ENCODE assay signal across 19 cellular contexts in genomic region chr17:27521281-27522027, GRCh38.
A peak's percentile ranks its signal among the peaks of the same experiment; 100 is the strongest.
DNase-seq lines count a peak whose midpoint lies in the region; ATAC-seq and TF ChIP-seq lines count a peak whose summit lies in the region.
"Had no signal": no experiment of that assay in that cellular context is flagged by ENCODE, and none has a peak within 500 bp of the region (broad histone marks: within the 10 kb centered on the region; RNA-seq: fewer than 3 reads in every experiment).

No MANE protein-coding gene starts in this region.

- no peak for ATAC-seq in activated naive CD8-positive, alpha-beta T cell treated with anti-CD3 and anti-CD28 coated beads, Interleukin-2, amount 10 ng/mL, durations not matched to agents 7 days and 5 days (ENCODE audit: low read depth)
- ATAC-seq in HG02763 (IDR thresholded peaks at IDR 0.05; ENCODE audit: unreplicated experiment) = no peak
- ATAC-seq in GM18519 (IDR thresholded peaks at IDR 0.05; ENCODE audit: low FRiP score, unreplicated experiment) = no peak
- ATAC-seq in HG02970 (IDR thresholded peaks at IDR 0.05; ENCODE audit: low FRiP score, unreplicated experiment) = no peak
- ATAC-seq: Panc1 had no signal

- peak overlapping the region; percentile 83 for H3K27ac ChIP-seq in cingulate gyrus (ENCODE audit: low read depth, low read length)
- no peak overlapping the region for H3K27ac ChIP-seq in trophoblast cell (ENCODE audit: low read depth, low read length)
- H3K27ac ChIP-seq in tibial nerve = peak overlapping the region; percentile 28 to 88 (median 81)

- peak overlapping the region; percentile 22 for H3K27ac Mint-ChIP-seq in activated naive CD8-positive, alpha-beta T cell treated with anti-CD3 and anti-CD28 coated beads, Interleukin-2, amount 10 ng/mL, durations not matched to agents 7 days and 5 days
- no peak overlapping the region for H3K27ac Mint-ChIP-seq in activated naive CD8-positive, alpha-beta T cell treated with anti-CD3 and anti-CD28 coated beads for 36 hours

- H3K4me2 ChIP-seq in trophoblast cell (ENCODE audit: low read length) = no peak overlapping the region

- TF ChIP-seq EP300 in tibial nerve (IDR thresholded peaks at IDR 0.05) = no peak

- H2AFZ ChIP-seq in trophoblast cell (ENCODE audit: insufficient read depth, low read length, poor library complexity) = no peak overlapping the region

- H2BK120ac ChIP-seq in trophoblast cell (ENCODE audit: insufficient read depth, low read length, poor library complexity) = no peak overlapping the region

- no peak overlapping the region for H3K14ac ChIP-seq in trophoblast cell (ENCODE audit: low read length)

- no peak overlapping the region for H3K23ac ChIP-seq in trophoblast cell (ENCODE audit: low read length)

- no peak overlapping the region for H2AK5ac ChIP-seq in trophoblast cell (ENCODE audit: low read length)

- no peak overlapping the region for H3K4ac ChIP-seq in trophoblast cell (ENCODE audit: low read depth, low read length)

- WGBS in trophoblast cell (ENCODE audit: extremely low coverage, insufficient coverage, insufficient read length) = no CpG with 5 or more reads among the region's 7 CpGs
- WGBS in tibial nerve, 2 donors = 95% methylated on average over 7 of the region's 7 CpGs

- H3K79me1 ChIP-seq in trophoblast cell (ENCODE audit: low read length) = no peaks in the 10 kb centered on the region

- H3K9me3 ChIP-seq in trophoblast cell (ENCODE audit: insufficient read depth, low read depth, low read length) (no peaks in the 10 kb centered on the region), tibial nerve (no peaks in the 10 kb centered on the region)
- H3K9me3 ChIP-seq: Caco-2 had no signal

- no peak overlapping the region for H3K9ac ChIP-seq in trophoblast cell (ENCODE audit: low read length)

- peak overlapping the region; percentile 15 for H3K4me3 Mint-ChIP-seq in activated naive CD8-positive, alpha-beta T cell treated with anti-CD3 and anti-CD28 coated beads, Interleukin-2, amount 10 ng/mL, durations not matched to agents 7 days and 5 days
- no peak overlapping the region for H3K4me3 Mint-ChIP-seq in activated naive CD8-positive, alpha-beta T cell treated with anti-CD3 and anti-CD28 coated beads for 36 hours
- H3K4me3 Mint-ChIP-seq: CD14-positive monocyte had no signal

- no peak overlapping the region for H3K18ac ChIP-seq in trophoblast cell (ENCODE audit: low read length)

- peaks cover 3 to 9% of the 10 kb centered on the region in 2 experiments for H3K4me1 ChIP-seq in trophoblast cell (ENCODE audit: control insufficient read depth in 1 of 2, insufficient read depth in 2 of 2, low read length in 2 of 2)
- peaks cover 0 to 86% (median 22%) of the 10 kb centered on the region in 4 donors for H3K4me1 ChIP-seq in tibial nerve

- no peak overlapping the region for H4K12ac ChIP-seq in trophoblast cell (ENCODE audit: low read depth, low read length)

- H3K36me3 Mint-ChIP-seq in activated naive CD8-positive, alpha-beta T cell treated with anti-CD3 and anti-CD28 coated beads, Interleukin-2, amount 10 ng/mL, durations not matched to agents 7 days and 5 days = peaks cover 5% of the 10 kb centered on the region
- H3K36me3 Mint-ChIP-seq in activated naive CD8-positive, alpha-beta T cell treated with anti-CD3 and anti-CD28 coated beads for 36 hours = peaks cover 6% of the 10 kb centered on the region

- POLR2A ChIA-PET in activated naive CD8-positive, alpha-beta T cell treated with anti-CD3 and anti-CD28 coated beads, Interleukin-2, amount 10 ng/mL, durations not matched to agents 7 days and 5 days (lab: Charles Lee) = interaction anchor here (0.5 to 1.6 kb wide), 3 partner anchors 48 to 1279 kb away, joined by 3 to 6 read pairs (median 4); no protein-coding TSS in a partner anchor

- no peak overlapping the region for H2BK5ac ChIP-seq in trophoblast cell (ENCODE audit: low read depth, low read length, poor library complexity)

- H3K4me3 ChIP-seq in trophoblast cell (ENCODE audit: low read depth, low read length) (no peak overlapping the region), tibial nerve (no peak overlapping the region)

- TF ChIP-seq CTCF in tibial nerve (IDR thresholded peaks at IDR 0.05) = no peak

- no peak overlapping the region for H4K91ac ChIP-seq in trophoblast cell (ENCODE audit: low read depth, low read length)

- no peaks in the 10 kb centered on the region for H3K27me3 ChIP-seq in trophoblast cell (ENCODE audit: insufficient read depth, low read length)
- no peaks in the 10 kb centered on the region for H3K27me3 ChIP-seq in tibial nerve

- H3K79me2 ChIP-seq in trophoblast cell (ENCODE audit: control insufficient read depth, insufficient read depth, low read length, poor library complexity) = no peaks in the 10 kb centered on the region

- H3K4me1 Mint-ChIP-seq in activated naive CD8-positive, alpha-beta T cell treated with anti-CD3 and anti-CD28 coated beads, Interleukin-2, amount 10 ng/mL, durations not matched to agents 7 days and 5 days = peaks cover 40% of the 10 kb centered on the region
- H3K4me1 Mint-ChIP-seq in activated naive CD8-positive, alpha-beta T cell treated with anti-CD3 and anti-CD28 coated beads for 36 hours = peaks cover 55% of the 10 kb centered on the region

- H4K8ac ChIP-seq in trophoblast cell (ENCODE audit: low read depth, low read length) = no peak overlapping the region

- no peak for DNase-seq in activated naive CD8-positive, alpha-beta T cell treated with anti-CD3 and anti-CD28 coated beads, Interleukin-2, amount 10 ng/mL, durations not matched to agents 7 days and 5 days
- DNase-seq in activated naive CD8-positive, alpha-beta T cell treated with anti-CD3 and anti-CD28 coated beads for 36 hours = no peak
- DNase-seq in trophoblast cell (peak; percentile 80 to 87), tibial nerve (ENCODE audit: low spot score in 2 of 2) (no peak)
- DNase-seq: Caco-2, DMS79 treated with DMSO at 0.1 percent for 48 hours, Karpas-422, NCI-H1105 treated with DMSO at 0.1 percent for 48 hours, NCI-H187, NCI-H2171, NCI-H446 treated with DMSO at 0.1 percent for 48 hours, NCI-H774, Right ventricle myocardium superior had no signal

- H2BK12ac ChIP-seq in trophoblast cell (ENCODE audit: low read length) = no peak overlapping the region

- no peaks in the 10 kb centered on the region for H3K9me3 Mint-ChIP-seq in activated naive CD8-positive, alpha-beta T cell treated with anti-CD3 and anti-CD28 coated beads, Interleukin-2, amount 10 ng/mL, durations not matched to agents 7 days and 5 days
- no peaks in the 10 kb centered on the region for H3K9me3 Mint-ChIP-seq in activated naive CD8-positive, alpha-beta T cell treated with anti-CD3 and anti-CD28 coated beads for 36 hours

- H3K36me3 ChIP-seq in trophoblast cell (ENCODE audit: control insufficient read depth in 1 of 2, insufficient read depth in 2 of 2, low read length in 2 of 2) (no peaks in the 10 kb centered on the region), tibial nerve (no peaks in the 10 kb centered on the region)

- H3K27me3 Mint-ChIP-seq in activated naive CD8-positive, alpha-beta T cell treated with anti-CD3 and anti-CD28 coated beads, Interleukin-2, amount 10 ng/mL, durations not matched to agents 7 days and 5 days = no peaks in the 10 kb centered on the region
- no peaks in the 10 kb centered on the region for H3K27me3 Mint-ChIP-seq in activated naive CD8-positive, alpha-beta T cell treated with anti-CD3 and anti-CD28 coated beads for 36 hours

- no peak for TF ChIP-seq POLR2A in tibial nerve (IDR thresholded peaks at IDR 0.05)

Comparison
In these comparisons a context has a peak if more than half of its experiments do, and no peak if none do; other contexts are left out.
1. DNase-seq: peak in trophoblast cell (2 of 2); none in activated naive CD8-positive, alpha-beta T cell treated with anti-CD3 and anti-CD28 coated beads, Interleukin-2, amount 10 ng/mL, durations not matched to agents 7 days and 5 days (single experiment), activated naive CD8-positive, alpha-beta T cell treated with anti-CD3 and anti-CD28 coated beads for 36 hours (single experiment) and tibial nerve (0 of 2).